Comparison of ENCODE assay signal across 12 cellular contexts in genomic region chr7:157477550-157478212, GRCh38.
DNase-seq lines count a peak whose midpoint lies in the region; ATAC-seq and TF ChIP-seq lines count a peak whose summit lies in the region.
"Had no signal": no experiment of that assay in that cellular context is flagged by ENCODE, and none has a peak within 500 bp of the region (broad histone marks: within the 10 kb centered on the region; RNA-seq: fewer than 3 reads in every experiment).

No MANE protein-coding gene starts in this region.

- H3K36me3 Mint-ChIP-seq in activated CD4-positive, alpha-beta T cell treated with anti-CD3 and anti-CD28 coated beads, Interleukin-2, amount 10 ng/mL, durations not matched to agents 7 days and 5 days (ENCODE audit: low read depth): peaks cover 43% of the 10 kb centered on the region
- peaks cover 8% of the 10 kb centered on the region for H3K36me3 Mint-ChIP-seq in T-cell

- H3K9me3 ChIP-seq in adipocyte (ENCODE audit: control insufficient read depth, low read length) (peaks cover 28% of the 10 kb centered on the region), skeletal muscle satellite cell (replicated peaks; ENCODE audit: low read length) (no peaks in the 10 kb centered on the region), hepatocyte (ENCODE audit: low read depth) (no peaks in the 10 kb centered on the region), ascending aorta (peaks cover 0 to 13% of the 10 kb centered on the region in 2 donors)
- H3K9me3 ChIP-seq: colonic mucosa had no signal

- intact Hi-C loops in ascending aorta (cut with DNase I): no loop called here

- H3K9ac ChIP-seq in adipocyte (ENCODE audit: low read length) (no peak overlapping the region), skeletal muscle satellite cell (ENCODE audit: low read depth, low read length) (no peak overlapping the region)

- H3K4me2 ChIP-seq in skeletal muscle satellite cell (ENCODE audit: low read length) (peak overlapping the region; percentile 15), hepatocyte (no peak overlapping the region)

- H2AFZ ChIP-seq in hepatocyte: no peak overlapping the region

- H3K4me3 ChIP-seq in adipocyte (ENCODE audit: low read length): peak overlapping the region; percentile 40
- H3K4me3 ChIP-seq in skeletal muscle satellite cell (ENCODE audit: low read length): no peak overlapping the region
- no peak overlapping the region for H3K4me3 ChIP-seq in hepatocyte
- no peak overlapping the region for H3K4me3 ChIP-seq in ascending aorta
- H3K4me3 ChIP-seq: colonic mucosa, mucosa of descending colon, right atrium auricular region had no signal

- WGBS in hepatocyte (ENCODE audit: low lambda C conversion rate, missing lambda C conversion rate): 75% methylated on average over 20 of the region's 20 CpGs

- peaks cover 5% of the 10 kb centered on the region for H3K27me3 ChIP-seq in adipocyte (replicated peaks; ENCODE audit: control insufficient read depth, insufficient read depth, low read length)
- H3K27me3 ChIP-seq in skeletal muscle satellite cell (ENCODE audit: control insufficient read depth, insufficient read depth, low read length): no peaks in the 10 kb centered on the region
- no peaks in the 10 kb centered on the region for H3K27me3 ChIP-seq in hepatocyte
- no peaks in the 10 kb centered on the region for H3K27me3 ChIP-seq in ascending aorta
- H3K27me3 ChIP-seq: colonic mucosa, right atrium auricular region had no signal

- peak; percentile 52 to 68 (median 62) for ATAC-seq in T-cell (replicated peaks in 1 of 4)
- ATAC-seq in HG03135 (IDR thresholded peaks at IDR 0.05; ENCODE audit: unreplicated experiment): no peak
- ATAC-seq: mucosa of descending colon had no signal

- H3K36me3 ChIP-seq in adipocyte (ENCODE audit: control insufficient read depth, insufficient read depth, low read length, severe bottlenecking) (no peaks in the 10 kb centered on the region), skeletal muscle satellite cell (ENCODE audit: insufficient read depth, low read length) (no peaks in the 10 kb centered on the region), hepatocyte (replicated peaks; ENCODE audit: insufficient read depth, low read depth) (no peaks in the 10 kb centered on the region), ascending aorta (no peaks in the 10 kb centered on the region)
- H3K36me3 ChIP-seq: colonic mucosa, right atrium auricular region had no signal

- no peaks in the 10 kb centered on the region for H3K4me1 ChIP-seq in adipocyte (ENCODE audit: control insufficient read depth, insufficient read depth, low read length)
- H3K4me1 ChIP-seq in skeletal muscle satellite cell (ENCODE audit: control insufficient read depth, insufficient read depth, low read length): no peaks in the 10 kb centered on the region
- H3K4me1 ChIP-seq in hepatocyte (ENCODE audit: insufficient read depth): no peaks in the 10 kb centered on the region
- H3K4me1 ChIP-seq in ascending aorta: no peaks in the 10 kb centered on the region
- H3K4me1 ChIP-seq: colonic mucosa, right atrium auricular region had no signal

- H3K27ac ChIP-seq in hepatocyte (no peak overlapping the region), ascending aorta (no peak overlapping the region)
- H3K27ac ChIP-seq: colonic mucosa, right atrium auricular region had no signal

- CTCF ChIA-PET in activated CD4-positive, alpha-beta T cell treated with anti-CD3 and anti-CD28 coated beads, Interleukin-2, amount 10 ng/mL, durations not matched to agents 7 days and 5 days (lab: Charles Lee): interaction anchor here (1.3 kb wide), 1 partner anchor 11 kb away, joined by 3 read pairs; no protein-coding TSS in a partner anchor
- CTCF ChIA-PET in T-cell (lab: Charles Lee): no interaction called here

- POLR2A ChIA-PET in activated CD4-positive, alpha-beta T cell treated with anti-CD3 and anti-CD28 coated beads, Interleukin-2, amount 10 ng/mL, durations not matched to agents 7 days and 5 days (lab: Charles Lee): no interaction called here
- POLR2A ChIA-PET in T-cell (lab: Charles Lee): no interaction called here

- no peaks in the 10 kb centered on the region for H3K79me2 ChIP-seq in hepatocyte

- H3K27ac Mint-ChIP-seq in activated CD4-positive, alpha-beta T cell treated with anti-CD3 and anti-CD28 coated beads, Interleukin-2, amount 10 ng/mL, durations not matched to agents 7 days and 5 days: peak overlapping the region; percentile 86
- H3K27ac Mint-ChIP-seq in T-cell: peak overlapping the region; percentile 79 to 90

- H3K27me3 Mint-ChIP-seq in activated CD4-positive, alpha-beta T cell treated with anti-CD3 and anti-CD28 coated beads, Interleukin-2, amount 10 ng/mL, durations not matched to agents 7 days and 5 days: no peaks in the 10 kb centered on the region
- no peaks in the 10 kb centered on the region for H3K27me3 Mint-ChIP-seq in T-cell

- H3K4me3 Mint-ChIP-seq in activated CD4-positive, alpha-beta T cell treated with anti-CD3 and anti-CD28 coated beads, Interleukin-2, amount 10 ng/mL, durations not matched to agents 7 days and 5 days: peak overlapping the region; percentile 20
- peak overlapping the region; percentile 28 to 78 (median 72) for H3K4me3 Mint-ChIP-seq in T-cell

- H4K20me1 ChIP-seq in hepatocyte (ENCODE audit: insufficient read depth, poor library complexity, severe bottlenecking): no peaks in the 10 kb centered on the region

- no peaks in the 10 kb centered on the region for H3K9me2 ChIP-seq in hepatocyte (replicated peaks; ENCODE audit: insufficient read depth)

- no peak for TF ChIP-seq CTCF in hepatocyte (IDR thresholded peaks at IDR 0.05; ENCODE audit: poor library complexity)
- TF ChIP-seq CTCF in ascending aorta (IDR thresholded peaks at IDR 0.05): no peak

- DNase-seq in activated CD4-positive, alpha-beta T cell treated with anti-CD3 and anti-CD28 coated beads, Interleukin-2, amount 10 ng/mL, durations not matched to agents 7 days and 5 days: peak; percentile 37
- no peak for DNase-seq in activated CD4-positive, alpha-beta T cell treated with anti-CD3 and anti-CD28 coated beads, Interleukin-2, amount 50 U/mL, for 1 hour
- DNase-seq in T-cell (peak in 1 of 34 experiments; percentile 18), adipocyte (ENCODE audit: low read depth) (no peak), hepatocyte (ENCODE audit: low spot score) (no peak), ascending aorta (ENCODE audit: low spot score in 2 of 2) (no peak)
- DNase-seq: colonic mucosa, DMS79, mucosa of descending colon had no signal

- H3K4me1 Mint-ChIP-seq in activated CD4-positive, alpha-beta T cell treated with anti-CD3 and anti-CD28 coated beads, Interleukin-2, amount 10 ng/mL, durations not matched to agents 7 days and 5 days: peaks cover 45% of the 10 kb centered on the region
- H3K4me1 Mint-ChIP-seq in T-cell: peaks cover 46 to 52% (median 48%) of the 10 kb centered on the region in 3 donors

- H3K9me3 Mint-ChIP-seq in activated CD4-positive, alpha-beta T cell treated with anti-CD3 and anti-CD28 coated beads, Interleukin-2, amount 10 ng/mL, durations not matched to agents 7 days and 5 days: peaks cover 37% of the 10 kb centered on the region
- H3K9me3 Mint-ChIP-seq in T-cell: peaks cover 0 to 7% (median 5%) of the 10 kb centered on the region in 3 donors
